17 cellular contexts compared by ENCODE assay signal in genomic region chr13:85236431-85236830, GRCh38.
DNase-seq lines count a peak whose midpoint lies in the region; ATAC-seq and TF ChIP-seq lines count a peak whose summit lies in the region.
"Had no signal": no experiment of that assay in that cellular context is flagged by ENCODE, and none has a peak within 500 bp of the region (broad histone marks: within the 10 kb centered on the region; RNA-seq: fewer than 3 reads in every experiment).

No MANE protein-coding gene starts in this region.

- H2BK5ac ChIP-seq in IMR-90 (ENCODE audit: low read depth, low read length, poor library complexity, severe bottlenecking) = no peak overlapping the region

- H3K27me3 Mint-ChIP-seq in nephron progenitor cell (ENCODE audit: low read depth, poor library complexity) = no peaks in the 10 kb centered on the region
- H3K27me3 Mint-ChIP-seq: activated CD4-positive, alpha-beta T cell treated with anti-CD3 and anti-CD28 coated beads for 36 hours had no signal

- H3K36me3 Mint-ChIP-seq in nephron progenitor cell (ENCODE audit: low read depth) = no peaks in the 10 kb centered on the region

- H4K20me1 ChIP-seq in IMR-90 (ENCODE audit: insufficient read depth, low read length) = no peaks in the 10 kb centered on the region

- H4K91ac ChIP-seq in IMR-90 (ENCODE audit: insufficient read depth, low read depth, low read length) = no peak overlapping the region

- H3K4me1 Mint-ChIP-seq in nephron progenitor cell = no peaks in the 10 kb centered on the region
- H3K4me1 Mint-ChIP-seq: activated CD4-positive, alpha-beta T cell treated with anti-CD3 and anti-CD28 coated beads for 36 hours had no signal

- no peak overlapping the region for H3K4me3 ChIP-seq in IMR-90 (ENCODE audit: insufficient read depth, low read depth, low read length)
- H3K4me3 ChIP-seq: right lobe of liver, tibial nerve had no signal

- H2AK5ac ChIP-seq in IMR-90 (ENCODE audit: low read depth, low read length) = no peak overlapping the region

- H3K4me1 ChIP-seq in IMR-90 (ENCODE audit: control insufficient read depth, insufficient read depth, low read length) = no peaks in the 10 kb centered on the region
- H3K4me1 ChIP-seq: right lobe of liver, tibial nerve had no signal

- TF ChIP-seq CTCF in IMR-90 (conservative IDR thresholded peaks at IDR 0.05; ENCODE audit: low read depth, low read length) (no peak), nephron progenitor cell (IDR thresholded peaks at IDR 0.05) (no peak)

- H2AK9ac ChIP-seq in IMR-90 (replicated peaks; ENCODE audit: low read depth, low read length, poor library complexity) = no peak overlapping the region

- CTCF ChIA-PET in IMR-90 (lab: Yijun Ruan, JAX) = no interaction called here

- no peaks in the 10 kb centered on the region for H3K27me3 ChIP-seq in IMR-90 (ENCODE audit: control insufficient read depth, insufficient read depth, low read length)
- H3K27me3 ChIP-seq: right lobe of liver, tibial nerve had no signal

- intact Hi-C loops in IMR-90 (cut with micrococcal nuclease) = no loop called here

- dilution Hi-C loops in IMR-90 (cut with HindIII; ENCODE audit: low sequenced_read_pairs, unreplicated experiment) = no loop called here

- no peak overlapping the region for H3K27ac Mint-ChIP-seq in nephron progenitor cell
- H3K27ac Mint-ChIP-seq: activated CD4-positive, alpha-beta T cell treated with anti-CD3 and anti-CD28 coated beads for 36 hours; activated naive CD4-positive, alpha-beta T cell treated with anti-CD3 and anti-CD28 coated beads for 36 hours had no signal

- in situ Hi-C loops in ACHN (cut with HindIII; ENCODE audit: low pct_ligation_motif_present, low pct_unique_long_range_greater_than_20kb, low sequenced_read_pairs) (no loop called here), IMR-90 (cut with MboI; ENCODE audit: low sequenced_read_pairs) (no loop called here)

- no peaks in the 10 kb centered on the region for H3K9me1 ChIP-seq in IMR-90 (ENCODE audit: insufficient read depth, low read length)

- H3K9me3 Mint-ChIP-seq in nephron progenitor cell = no peaks in the 10 kb centered on the region

- H3K18ac ChIP-seq in IMR-90 (ENCODE audit: low read depth, low read length) = no peak overlapping the region

- H4K8ac ChIP-seq in IMR-90 (ENCODE audit: low read depth in 2 of 2, low read length in 2 of 2) = no peak overlapping the region

- H2BK120ac ChIP-seq in IMR-90 (ENCODE audit: low read depth, low read length) = no peak overlapping the region

- TF ChIP-seq RAD21 in IMR-90 (IDR thresholded peaks at IDR 0.05; ENCODE audit: low read length) = no peak

- H3K23ac ChIP-seq in IMR-90 (ENCODE audit: low read depth, low read length) = no peak overlapping the region

- no peaks in the 10 kb centered on the region for H3K9me3 ChIP-seq in IMR-90 (ENCODE audit: control insufficient read depth, insufficient read depth, low read length)
- H3K9me3 ChIP-seq: tibial nerve had no signal

- H3K27ac ChIP-seq in IMR-90 (ENCODE audit: insufficient read depth, low read length) = no peak overlapping the region
- H3K27ac ChIP-seq: right lobe of liver, tibial nerve had no signal

- no peak overlapping the region for H2AFZ ChIP-seq in IMR-90 (replicated peaks; ENCODE audit: low read length, poor library complexity)

- no peak overlapping the region for H3K4me3 Mint-ChIP-seq in nephron progenitor cell
- H3K4me3 Mint-ChIP-seq: activated CD4-positive, alpha-beta T cell treated with anti-CD3 and anti-CD28 coated beads for 36 hours; activated naive CD4-positive, alpha-beta T cell treated with anti-CD3 and anti-CD28 coated beads for 36 hours had no signal

- no peak overlapping the region for H2BK15ac ChIP-seq in IMR-90 (ENCODE audit: low read depth, low read length)

- H3K79me1 ChIP-seq in IMR-90 (ENCODE audit: low read depth in 1 of 2, low read length in 2 of 2) = no peaks in the 10 kb centered on the region

- peak; percentile 2 for DNase-seq in ACHN
- DNase-seq in IMR-90 = peak; percentile 54
- peak; percentile 32 for DNase-seq in astrocyte of the hippocampus (ENCODE audit: low read depth, low spot score)
- DNase-seq in fibroblast of the conjunctiva (ENCODE audit: low read depth) = peak; percentile 39
- no peak for DNase-seq in HuH-7.5 (ENCODE audit: low spot score)
- no peak for DNase-seq in nephron progenitor cell
- no peak for DNase-seq in NK-92 treated with Interleukin-12 subunit alpha and Interleukin-12 subunit beta, amount 100 ng/mL, for 24 hours (lab: John Stamatoyannopoulos, UW)
- no peak for DNase-seq in stimulated activated CD4-positive, alpha-beta T cell treated with anti-CD3 and anti-CD28 coated beads, Interleukin-15, amount 100 ng/mL, for 24 hours
- DNase-seq: activated CD4-positive, alpha-beta T cell treated with anti-CD3 and anti-CD28 coated beads for 36 hours; activated naive CD4-positive, alpha-beta T cell treated with anti-CD3 and anti-CD28 coated beads for 36 hours; effector memory CD4-positive, alpha-beta T cell; NCI-H2029; right lobe of liver; stimulated activated CD4-positive, alpha-beta T cell treated with anti-CD3 and anti-CD28 coated beads, Interleukin-4, amount 100 ng/mL, for 4 hours; T-helper 2 cell had no signal

- H3K9ac ChIP-seq in IMR-90 (ENCODE audit: low read depth, low read length) = no peak overlapping the region

- ATAC-seq in IMR-90 (ENCODE audit: low read depth) = no peak
- ATAC-seq: activated CD4-positive, alpha-beta T cell treated with anti-CD3 and anti-CD28 coated beads for 36 hours; right lobe of liver; Right ventricle myocardium inferior had no signal

- H2BK20ac ChIP-seq in IMR-90 (ENCODE audit: low read depth, low read length) = no peak overlapping the region

- no peak overlapping the region for H3K14ac ChIP-seq in IMR-90 (replicated peaks; ENCODE audit: low read depth, low read length)

- POLR2A ChIA-PET in IMR-90 (lab: Charles Lee; ENCODE audit: unreplicated experiment) = no interaction called here

- no peak overlapping the region for H3K4me2 ChIP-seq in IMR-90 (ENCODE audit: low read depth, low read length)

- H3K4ac ChIP-seq in IMR-90 (ENCODE audit: low read depth, low read length) = no peak overlapping the region

- no CpG with 5 or more reads among the region's 1 CpG for WGBS in IMR-90 (ENCODE audit: extremely low coverage in 2 of 2, insufficient read length in 1 of 2), 2 experiments

- no peak overlapping the region for H4K5ac ChIP-seq in IMR-90 (ENCODE audit: low read depth, low read length)

- TF ChIP-seq POLR2A in IMR-90 (IDR thresholded peaks at IDR 0.05; ENCODE audit: low read depth, low read length) = no peak

- no TSS peak for BruUV-seq in IMR-90 (replicated peaks; lab: Mats Ljungman, UMichigan)

- H3K36me3 ChIP-seq in IMR-90 (ENCODE audit: control insufficient read depth, insufficient read depth, low read length) = no peaks in the 10 kb centered on the region
- H3K36me3 ChIP-seq: right lobe of liver, tibial nerve had no signal

- no peak overlapping the region for H3K56ac ChIP-seq in IMR-90 (ENCODE audit: extremely low read depth, insufficient read depth, low read length)

TF ChIP-seq in IMR-90, 13 proteins besides CTCF, POLR2A, EP300 and RAD21:
- peak; percentile 27; the same call in 1 of the 2 replicates for TF ChIP-seq FOS (IDR thresholded peaks at IDR 0.05; ENCODE audit: low read depth, low read length)
- TF ChIP-seq RFX5 (IDR thresholded peaks at IDR 0.05; ENCODE audit: low read depth, low read length) = no peak
- no peak for TF ChIP-seq BHLHE40 (IDR thresholded peaks at IDR 0.05; ENCODE audit: low read depth, low read length)

Comparison
In these comparisons a context has a peak if more than half of its experiments do, and no peak if none do; other contexts are left out.
1. DNase-seq: peak in ACHN (single experiment), IMR-90 (single experiment), astrocyte of the hippocampus (single experiment) and fibroblast of the conjunctiva (single experiment); none in HuH-7.5 (single experiment), nephron progenitor cell (single experiment), NK-92 treated with Interleukin-12 subunit alpha and Interleukin-12 subunit beta, amount 100 ng/mL, for 24 hours (single experiment) and stimulated activated CD4-positive, alpha-beta T cell treated with anti-CD3 and anti-CD28 coated beads, Interleukin-15, amount 100 ng/mL, for 24 hours (single experiment).